Comparison of ENCODE assay signal across 7 cellular contexts in the genomic region with DNA sequence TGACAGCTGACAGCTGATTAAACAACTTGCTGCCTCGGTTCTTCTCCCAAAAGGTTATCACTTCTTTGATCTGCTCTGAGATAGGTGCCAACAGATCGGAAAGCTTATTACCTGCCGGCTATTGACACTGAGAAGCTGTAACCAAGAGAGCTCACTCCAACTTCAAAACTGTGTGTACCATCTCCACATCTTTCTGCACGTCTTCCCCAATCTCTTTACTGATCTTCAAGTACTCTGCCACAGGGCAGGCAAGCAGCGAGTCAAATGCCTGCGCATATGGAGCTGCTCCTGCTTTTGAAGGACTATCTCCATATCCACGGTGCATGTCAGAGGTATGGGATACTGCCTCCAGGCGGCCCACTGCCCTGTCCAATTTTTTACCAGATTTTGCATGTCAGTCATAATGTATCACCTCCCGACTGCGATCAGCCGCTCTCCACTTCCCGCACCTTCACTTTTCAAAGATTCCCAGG. TPM values are rescaled to one million over a fixed set of nuclear protein-coding genes. Genes with fewer than 3 reads are reported as not detected.
A peak's percentile ranks its signal among the peaks of the same experiment; 100 is the strongest.
DNase-seq lines count a peak whose midpoint lies in the region; ATAC-seq and TF ChIP-seq lines count a peak whose summit lies in the region.

No MANE protein-coding gene starts in this region.

- H3K36me3 Mint-ChIP-seq in progenitor cell of endocrine pancreas (ENCODE audit: insufficient read depth): peaks cover 11% of the 10 kb centered on the region

- H4K20me1 ChIP-seq in Loucy (ENCODE audit: insufficient read depth, low read length, poor library complexity, severe bottlenecking): no peaks in the 10 kb centered on the region

- H3K4me3 ChIP-seq in Loucy (ENCODE audit: low read length, poor library complexity, severe bottlenecking): peak overlapping the region; percentile 73
- H3K4me3 ChIP-seq in epithelial cell of esophagus (ENCODE audit: low read length): peak overlapping the region; percentile 65

- peaks cover 8% of the 10 kb centered on the region for H3K9me3 Mint-ChIP-seq in progenitor cell of endocrine pancreas (ENCODE audit: low read depth)

- DNase-seq in epithelial cell of esophagus (ENCODE audit: low read depth) (no peak), progenitor cell of endocrine pancreas (ENCODE audit: low spot score, unreplicated experiment) (no peak), kidney tubule cell (ENCODE audit: low spot score) (no peak), A172 (ENCODE audit: low spot score) (no peak), hepatic stellate cell (ENCODE audit: low spot score) (no peak)

- peak; percentile 7 for ATAC-seq in GM21447 (IDR thresholded peaks at IDR 0.05; ENCODE audit: unreplicated experiment)

- no peak overlapping the region for H3K9ac ChIP-seq in Loucy (ENCODE audit: low read depth, low read length, poor library complexity, severe bottlenecking)

- H3F3A ChIP-seq in Loucy (ENCODE audit: low read depth): no peaks in the 10 kb centered on the region

- 0 out of 2 replicates have a peak, but pooled peaks cover 4% of the 10 kb centered on the region for H3K79me2 ChIP-seq in Loucy (ENCODE audit: insufficient read depth, low read length)

- peak overlapping the region; percentile 84 for H3K4me3 Mint-ChIP-seq in progenitor cell of endocrine pancreas (ENCODE audit: low read depth)

- peaks cover 3% of the 10 kb centered on the region; the same call in 1 of the 2 replicates for H3K9me3 ChIP-seq in Loucy (ENCODE audit: insufficient read depth, low read depth, low read length)

- no peaks in the 10 kb centered on the region for H3K27me3 ChIP-seq in Loucy (ENCODE audit: insufficient read depth, low read length, poor library complexity, severe bottlenecking)

- no peak overlapping the region for H3K27ac Mint-ChIP-seq in progenitor cell of endocrine pancreas

- TF ChIP-seq CTCF in Loucy (conservative IDR thresholded peaks at IDR 0.05; ENCODE audit: low read length) (no peak), epithelial cell of esophagus (IDR thresholded peaks at IDR 0.05; ENCODE audit: insufficient read depth, low read depth, low read length, missing control alignments) (no peak), progenitor cell of endocrine pancreas (IDR thresholded peaks at IDR 0.05; ENCODE audit: unreplicated experiment) (no peak)

- no peaks in the 10 kb centered on the region for H3K9me2 ChIP-seq in Loucy (replicated peaks; ENCODE audit: low read depth, low read length)

- H3K4me2 ChIP-seq in Loucy (ENCODE audit: low read depth, low read length, poor library complexity, severe bottlenecking): peak overlapping the region; percentile 93

- peak overlapping the region; percentile 45; the same call in 1 of the 2 replicates for H2AFZ ChIP-seq in Loucy (ENCODE audit: low read length)

- no peaks in the 10 kb centered on the region for H3K36me3 ChIP-seq in Loucy (ENCODE audit: insufficient read depth, low read length)

- peaks cover 5% of the 10 kb centered on the region for H3K4me1 Mint-ChIP-seq in progenitor cell of endocrine pancreas (ENCODE audit: low read depth)

- peaks cover 24% of the 10 kb centered on the region for H3K27me3 Mint-ChIP-seq in progenitor cell of endocrine pancreas

- peaks cover 17% of the 10 kb centered on the region for H3K4me1 ChIP-seq in Loucy (ENCODE audit: insufficient read depth, low read length, poor library complexity, severe bottlenecking)

RNA-seq across cellular contexts. Expression of a gene that starts 0.4 kb away (rescaled TPM):
- 5.7 and 6.3 TPM in 2 replicates for total RNA-seq in progenitor cell of endocrine pancreas
- 0.41 and 1.4 TPM in 2 replicates for total RNA-seq in A172 (2014; rRNA removed; shearing (Covaris generic))

RNA-seq across cellular contexts. Expression of a gene that starts 31.5 kb away (rescaled TPM):
- total RNA-seq in progenitor cell of endocrine pancreas: 11.8 and 12.3 TPM in 2 replicates
- total RNA-seq in A172 (2014; rRNA removed; shearing (Covaris generic)): 3.5 and 5.4 TPM in 2 replicates

RNA-seq across cellular contexts. Expression of a gene that starts 42.8 kb away (rescaled TPM):
- 52.0 and 57.6 TPM in 2 replicates for total RNA-seq in progenitor cell of endocrine pancreas
- 0.12 TPM in 1 of 2 replicates, not detected in the other for total RNA-seq in A172 (2014; rRNA removed; shearing (Covaris generic))

Comparison
In these comparisons a context has a peak if more than half of its experiments do, and no peak if none do; other contexts are left out.
1. RNA of a gene that starts 42.8 kb away (total RNA-seq): 52.0 to 57.6 TPM in progenitor cell of endocrine pancreas; 0.12 TPM in A172; every median in the first group is over 10 times any median in the second.